ENCODE assay signal across 8 cellular contexts in the genomic region with DNA sequence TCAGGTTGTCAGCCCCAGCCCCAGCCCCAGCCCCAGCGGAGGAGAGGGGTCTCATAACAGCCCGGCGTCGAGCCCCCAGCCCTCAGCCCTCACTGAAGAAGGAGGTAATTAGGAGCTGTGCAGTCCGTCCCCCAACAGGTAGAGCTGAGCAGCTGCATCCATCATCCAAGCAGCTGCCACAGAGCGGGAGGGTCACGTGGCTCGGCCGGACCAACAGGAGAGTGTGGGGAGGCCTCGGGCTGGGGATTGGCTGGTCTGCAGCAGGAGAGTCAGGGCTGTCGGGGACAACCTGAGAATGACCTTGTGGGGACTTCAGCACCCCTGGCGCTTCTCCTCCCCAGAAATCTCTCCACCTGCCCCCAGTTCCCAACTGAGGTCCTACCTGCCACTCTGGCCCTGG. TPM values are rescaled to one million over a fixed set of nuclear protein-coding genes. Genes with fewer than 3 reads are reported as not detected.
DNase-seq lines count a peak whose midpoint lies in the region; ATAC-seq, FAIRE-seq and TF ChIP-seq lines count a peak whose summit lies in the region.

No MANE protein-coding gene starts in this region.

- no peak for FAIRE-seq in keratinocyte (lab: Jason Lieb, UNC)

- dilution Hi-C loops in keratinocyte (cut with MboI; ENCODE audit: extremely low pct_ligation_motif_present, low sequenced_read_pairs): no loop called here

- peaks cover 10% of the 10 kb centered on the region for H3K4me1 ChIP-seq in keratinocyte (ENCODE audit: control insufficient read depth, extremely low read depth, insufficient read depth, low read length)

- peak overlapping the region; percentile 42 for H3K4me2 ChIP-seq in keratinocyte (ENCODE audit: control insufficient read depth, extremely low read depth, insufficient read depth, low read depth, low read length)

- H2AFZ ChIP-seq in keratinocyte (ENCODE audit: control insufficient read depth, low read length): no peak overlapping the region

- no peaks in the 10 kb centered on the region for H3K9me3 ChIP-seq in keratinocyte (ENCODE audit: control insufficient read depth, low read depth, low read length)

- H3K9ac ChIP-seq in keratinocyte (ENCODE audit: control insufficient read depth, extremely low read depth, insufficient read depth, low read length): no peak overlapping the region

- POLR2A ChIA-PET in RWPE1 (lab: Yijun Ruan, JAX; ENCODE audit: low non-redundant PET): no interaction called here

- TF ChIP-seq CTCF in RWPE1 (conservative IDR thresholded peaks at IDR 0.05; ENCODE audit: low read depth) (no peak), keratinocyte (optimal IDR thresholded peaks at IDR 0.05 in 1 of 3, IDR thresholded peaks at IDR 0.05 in 1 of 3, conservative IDR thresholded peaks at IDR 0.05 in 1 of 3; ENCODE audit: extremely low read depth in 1 of 3, insufficient read depth in 2 of 3, low read length in 3 of 3) (peak; percentile 12 to 47 (median 39))

- H4K20me1 ChIP-seq in keratinocyte (ENCODE audit: control insufficient read depth, extremely low read depth, insufficient read depth, low read length): no peaks in the 10 kb centered on the region

- ATAC-seq in HG03565 (IDR thresholded peaks at IDR 0.05; ENCODE audit: unreplicated experiment) (peak; percentile 65), GM19395 (IDR thresholded peaks at IDR 0.05; ENCODE audit: unreplicated experiment) (no peak), HG02840 (IDR thresholded peaks at IDR 0.05; ENCODE audit: low FRiP score, unreplicated experiment) (no peak)

- H3K9me1 ChIP-seq in keratinocyte (ENCODE audit: control insufficient read depth, extremely low read depth, insufficient read depth, low read length): no peaks in the 10 kb centered on the region

- H3K4me3 ChIP-seq in keratinocyte (ENCODE audit: control insufficient read depth in 2 of 3, extremely low read depth in 1 of 3, insufficient read depth in 2 of 3, low read depth in 1 of 3, low read length in 3 of 3): no peak overlapping the region

- H3K79me2 ChIP-seq in keratinocyte (ENCODE audit: control insufficient read depth, insufficient read depth, low read length): no peaks in the 10 kb centered on the region

- H3K27ac ChIP-seq in RWPE1: no peak overlapping the region
- H3K27ac ChIP-seq in keratinocyte (ENCODE audit: control insufficient read depth, insufficient read depth, low read length): no peak overlapping the region

- DNase-seq in DMS79 (lab: John Stamatoyannopoulos, UW) (peak; percentile 53), GM19238 (ENCODE audit: insufficient read length, low spot score) (peak; percentile 67), RWPE1 (ENCODE audit: low spot score) (peak; percentile 21), keratinocyte (ENCODE audit: low read depth, low spot score) (no peak), LoVo (ENCODE audit: low spot score) (no peak)

- H3K27me3 ChIP-seq in keratinocyte (ENCODE audit: control insufficient read depth, extremely low read depth, insufficient read depth, low read length): no peaks in the 10 kb centered on the region

- CTCF ChIA-PET in RWPE1 (lab: Yijun Ruan, JAX): interaction anchor here (0.6 kb wide), 1 partner anchor 120 kb away, joined by 3 read pairs; no protein-coding TSS in a partner anchor

- H3K36me3 ChIP-seq in keratinocyte (ENCODE audit: control insufficient read depth in 2 of 2, extremely low read depth in 1 of 2, insufficient read depth in 2 of 2, low read length in 2 of 2): no peaks in the 10 kb centered on the region

RNA-seq across cellular contexts. Expression of gene SMUG1, which starts 29.6 kb away (rescaled TPM):
- polyA plus RNA-seq in keratinocyte: 38.6 to 45.3 TPM (median 39.6 TPM) in 3 replicates
- 9.8 TPM for polyA plus RNA-seq in keratinocyte (2011; ENCODE audit: low read depth)
- 38.3 and 38.5 TPM in 2 replicates for polyA plus RNA-seq in keratinocyte (2011; cell fraction: cytosol; rRNA removed)
- polyA plus RNA-seq in keratinocyte (2011; cell fraction: nucleus; rRNA removed): 38.9 and 40.0 TPM in 2 replicates
- polyA plus RNA-seq in keratinocyte (2012; ENCODE audit: low replicate concordance): 26.1 and 42.4 TPM in 2 replicates
- polyA minus RNA-seq in keratinocyte: 32.2 to 39.6 TPM (median 33.1 TPM) in 3 replicates
- polyA minus RNA-seq in keratinocyte (2011; cell fraction: cytosol; rRNA and poly(A)+ RNA removed): 32.0 TPM
- polyA minus RNA-seq in keratinocyte (2011; cell fraction: nucleus; rRNA and poly(A)+ RNA removed): 12.1 and 16.8 TPM in 2 replicates

Comparison
In these comparisons a context has a peak if more than half of its experiments do, and no peak if none do; other contexts are left out.
1. DNase-seq: peak in DMS79 (single experiment), GM19238 (single experiment) and RWPE1 (single experiment); none in keratinocyte (single experiment) and LoVo (single experiment).